In genomic region chr2:120552800-120553471, GRCh38 we compare ENCODE assay signal across 1 cellular context.
A peak's percentile ranks its signal among the peaks of the same experiment; 100 is the strongest.
TF ChIP-seq lines count a peak whose summit lies in the region.

No MANE protein-coding gene starts in this region.

TF ChIP-seq in HepG2, 621 proteins besides CTCF, POLR2A, EP300 and RAD21 (continued from another document and continues in another):
- TF ChIP-seq PLSCR1 (CRISPR knock-in tag; IDR thresholded peaks at IDR 0.05; ENCODE audit: borderline replicate concordance) (no peak), JARID2 (CRISPR knock-in tag; IDR thresholded peaks at IDR 0.05; ENCODE audit: insufficient replicate concordance) (no peak), ZNF746 (CRISPR knock-in tag; IDR thresholded peaks at IDR 0.05) (no peak), AFF4 (CRISPR knock-in tag; IDR thresholded peaks at IDR 0.05) (no peak), TGIF2 (CRISPR knock-in tag; IDR thresholded peaks at IDR 0.05) (0 out of 2 replicates have a peak, but pooled peaks have one; percentile 63), USF2 (IDR thresholded peaks at IDR 0.05; ENCODE audit: low read depth, low read length) (no peak), USF2 (CRISPR knock-in tag; IDR thresholded peaks at IDR 0.05; ENCODE audit: borderline replicate concordance) (no peak), MLXIP (CRISPR knock-in tag; IDR thresholded peaks at IDR 0.05; ENCODE audit: borderline replicate concordance) (no peak), ZNF562 (CRISPR knock-in tag; IDR thresholded peaks at IDR 0.05; ENCODE audit: borderline replicate concordance) (no peak), SOX6 (IDR thresholded peaks at IDR 0.05) (no peak), SOX6 (CRISPR knock-in tag; IDR thresholded peaks at IDR 0.05) (peak; percentile 85), ZNF816 (CRISPR knock-in tag; IDR thresholded peaks at IDR 0.05; ENCODE audit: borderline replicate concordance) (no peak), ZNF781 (CRISPR knock-in tag; IDR thresholded peaks at IDR 0.05; ENCODE audit: borderline replicate concordance, not compliant biosample characterization) (no peak), ZNF782 (CRISPR knock-in tag; IDR thresholded peaks at IDR 0.05; ENCODE audit: borderline replicate concordance) (peak; percentile 89; the same call in 1 of the 2 replicates), ZNF460 (CRISPR knock-in tag; IDR thresholded peaks at IDR 0.05; ENCODE audit: borderline replicate concordance) (no peak; the same call in 1 of the 2 replicates), ZNF580 (CRISPR knock-in tag; IDR thresholded peaks at IDR 0.05; ENCODE audit: borderline replicate concordance, low read depth) (0 out of 2 replicates have a peak, but pooled peaks have one; percentile 79), ZNF382 (CRISPR knock-in tag; IDR thresholded peaks at IDR 0.05; ENCODE audit: borderline replicate concordance) (no peak), LCORL (IDR thresholded peaks at IDR 0.05) (no peak), LCORL (CRISPR knock-in tag; IDR thresholded peaks at IDR 0.05) (peak; percentile 93), IKZF5 (CRISPR knock-in tag; IDR thresholded peaks at IDR 0.05) (peak; percentile 64; the same call in 1 of the 2 replicates), NFYB (CRISPR knock-in tag; IDR thresholded peaks at IDR 0.05) (no peak), NCOA5 (CRISPR knock-in tag; IDR thresholded peaks at IDR 0.05) (no peak), BRD4 (CRISPR knock-in tag; IDR thresholded peaks at IDR 0.05) (no peak; the same call in 1 of the 2 replicates), ZNF326 (CRISPR knock-in tag; IDR thresholded peaks at IDR 0.05; ENCODE audit: borderline replicate concordance) (no peak), MED13 (CRISPR knock-in tag; IDR thresholded peaks at IDR 0.05) (no peak; the same call in 1 of the 2 replicates), RNF2 (conservative IDR thresholded peaks at IDR 0.05; ENCODE audit: low read depth) (peak; percentile 78), WIZ (CRISPR knock-in tag; IDR thresholded peaks at IDR 0.05) (no peak), RARG (CRISPR knock-in tag; IDR thresholded peaks at IDR 0.05; ENCODE audit: low read depth) (no peak), ARID2 (CRISPR knock-in tag; IDR thresholded peaks at IDR 0.05; ENCODE audit: borderline replicate concordance) (no peak), ZBTB44 (CRISPR knock-in tag; IDR thresholded peaks at IDR 0.05) (no peak), ZNF567 (CRISPR knock-in tag; IDR thresholded peaks at IDR 0.05; ENCODE audit: borderline replicate concordance) (no peak), ZNF674 (CRISPR knock-in tag; IDR thresholded peaks at IDR 0.05; ENCODE audit: low read depth) (no peak), NFAT5 (CRISPR knock-in tag; IDR thresholded peaks at IDR 0.05) (no peak), SKIL (CRISPR knock-in tag; IDR thresholded peaks at IDR 0.05; ENCODE audit: borderline replicate concordance) (no peak), STAG1 (CRISPR knock-in tag; IDR thresholded peaks at IDR 0.05) (peak; percentile 92), NFIB (CRISPR knock-in tag; IDR thresholded peaks at IDR 0.05; ENCODE audit: borderline replicate concordance) (no peak), EED (CRISPR knock-in tag; IDR thresholded peaks at IDR 0.05) (no peak), ATF1 (CRISPR knock-in tag; IDR thresholded peaks at IDR 0.05) (no peak), GABPB1 (CRISPR knock-in tag; IDR thresholded peaks at IDR 0.05) (peak; percentile 60; the same call in 1 of the 2 replicates), SIN3B (IDR thresholded peaks at IDR 0.05; ENCODE audit: low read length) (no peak), CC2D1A (CRISPR knock-in tag; IDR thresholded peaks at IDR 0.05) (no peak), FIP1L1 (IDR thresholded peaks at IDR 0.05; ENCODE audit: borderline replicate concordance, insufficient read depth, low read depth, low read length) (0 out of 2 replicates have a peak, but pooled peaks have one; percentile 30), SETDB1 (CRISPR knock-in tag; IDR thresholded peaks at IDR 0.05; ENCODE audit: borderline replicate concordance) (no peak), ZNF501 (CRISPR knock-in tag; IDR thresholded peaks at IDR 0.05) (peak; percentile 82), SMC3 (IDR thresholded peaks at IDR 0.05; ENCODE audit: low read length) (peak; percentile 91; the same call in 1 of the 2 replicates)
